Comparison of ENCODE assay signal across 31 cellular contexts in the genomic region with DNA sequence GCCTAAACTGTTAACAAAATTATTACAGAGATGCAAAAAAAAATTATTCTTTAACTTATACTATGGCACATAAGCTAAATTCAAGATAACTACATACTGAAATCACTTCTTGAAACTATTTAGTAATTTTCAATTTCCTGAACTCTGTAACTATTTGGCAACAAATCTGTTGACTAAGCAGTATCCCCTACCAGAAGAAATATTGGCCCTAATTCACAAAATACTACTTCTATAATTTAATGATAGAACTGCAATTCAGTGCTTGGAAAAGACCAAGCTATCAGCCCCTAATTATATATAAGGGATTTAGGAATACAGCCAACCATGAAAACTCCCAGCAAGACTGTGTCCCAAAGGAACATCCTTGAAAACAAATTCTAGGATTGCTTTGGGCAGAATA.
"Had no signal": no experiment of that assay in that cellular context is flagged by ENCODE, and none has a peak within 500 bp of the region (broad histone marks: within the 10 kb centered on the region; RNA-seq: fewer than 3 reads in every experiment).

No MANE protein-coding gene starts in this region.

- H3K4me1 Mint-ChIP-seq: activated CD4-positive, alpha-beta T cell treated with anti-CD3 and anti-CD28 coated beads, Interleukin-2, amount 10 ng/mL, durations not matched to agents 24 days and 14 days; activated CD8-positive, alpha-beta memory T cell treated with anti-CD3 and anti-CD28 coated beads, Interleukin-2, amount 10 ng/mL, durations not matched to agents 7 days and 5 days; central memory CD8-positive, alpha-beta T cell; endodermal cell had no signal

- H3K27ac Mint-ChIP-seq: activated CD4-positive, alpha-beta memory T cell treated with anti-CD3 and anti-CD28 coated beads for 36 hours; activated CD4-positive, alpha-beta T cell treated with anti-CD3 and anti-CD28 coated beads for 36 hours; activated CD4-positive, alpha-beta T cell treated with anti-CD3 and anti-CD28 coated beads, Interleukin-2, amount 10 ng/mL, durations not matched to agents 24 days and 14 days; activated CD8-positive, alpha-beta memory T cell treated with anti-CD3 and anti-CD28 coated beads, Interleukin-2, amount 10 ng/mL, durations not matched to agents 7 days and 5 days; activated CD8-positive, alpha-beta T cell treated with anti-CD3 and anti-CD28 coated beads, Interleukin-2, amount 10 ng/mL, durations not matched to agents 7 days and 5 days; activated naive CD8-positive, alpha-beta T cell; dendritic cell treated with granulocyte-macrophage colony-stimulating factor and Interleukin-4, amounts not matched to agents 40 ng/mL and 50 ng/mL, for 4 days; endodermal cell had no signal

- H3K4me3 ChIP-seq: coronary artery, dorsolateral prefrontal cortex had no signal

- H3K4me3 Mint-ChIP-seq: activated CD4-positive, alpha-beta memory T cell treated with anti-CD3 and anti-CD28 coated beads for 36 hours; activated CD4-positive, alpha-beta T cell treated with anti-CD3 and anti-CD28 coated beads for 36 hours; activated CD4-positive, alpha-beta T cell treated with anti-CD3 and anti-CD28 coated beads, Interleukin-2, amount 10 ng/mL, durations not matched to agents 24 days and 14 days; activated CD8-positive, alpha-beta memory T cell treated with anti-CD3 and anti-CD28 coated beads, Interleukin-2, amount 10 ng/mL, durations not matched to agents 7 days and 5 days; activated CD8-positive, alpha-beta T cell treated with anti-CD3 and anti-CD28 coated beads, Interleukin-2, amount 10 ng/mL, durations not matched to agents 7 days and 5 days; activated naive CD8-positive, alpha-beta T cell; activated T-cell treated with anti-CD3 and anti-CD28 coated beads, Interleukin-2, amount 50 U/mL, for 24 hours; central memory CD8-positive, alpha-beta T cell; dendritic cell treated with granulocyte-macrophage colony-stimulating factor and Interleukin-4, amounts not matched to agents 40 ng/mL and 50 ng/mL, for 4 days; endodermal cell had no signal

- H3K36me3 Mint-ChIP-seq: activated CD4-positive, alpha-beta memory T cell treated with anti-CD3 and anti-CD28 coated beads for 36 hours; activated CD8-positive, alpha-beta memory T cell treated with anti-CD3 and anti-CD28 coated beads, Interleukin-2, amount 10 ng/mL, durations not matched to agents 7 days and 5 days; activated naive CD8-positive, alpha-beta T cell had no signal

- H3K27me3 Mint-ChIP-seq: activated naive CD8-positive, alpha-beta T cell; activated T-cell treated with anti-CD3 and anti-CD28 coated beads, Interleukin-2, amount 50 U/mL, for 24 hours; dendritic cell treated with granulocyte-macrophage colony-stimulating factor and Interleukin-4, amounts not matched to agents 40 ng/mL and 50 ng/mL, for 4 days had no signal

- H3K9me3 Mint-ChIP-seq: activated CD4-positive, alpha-beta memory T cell treated with anti-CD3 and anti-CD28 coated beads for 36 hours; activated CD4-positive, alpha-beta T cell treated with anti-CD3 and anti-CD28 coated beads, Interleukin-2, amount 10 ng/mL, durations not matched to agents 24 days and 14 days; activated T-cell treated with anti-CD3 and anti-CD28 coated beads, Interleukin-2, amount 50 U/mL, for 24 hours; activated T-helper 17 cell treated with anti-CD3 and anti-CD28 coated beads, Interleukin-2, amount 50 U/mL, for 72 hours; central memory CD8-positive, alpha-beta T cell; dendritic cell treated with granulocyte-macrophage colony-stimulating factor and Interleukin-4, amounts not matched to agents 40 ng/mL and 50 ng/mL, for 4 days; endodermal cell had no signal

- H3K36me3 ChIP-seq: brain microvascular endothelial cell had no signal

- DNase-seq: activated CD4-positive, alpha-beta memory T cell treated with anti-CD3 and anti-CD28 coated beads for 36 hours; activated CD4-positive, alpha-beta T cell treated with anti-CD3 and anti-CD28 coated beads for 36 hours; activated CD4-positive, alpha-beta T cell treated with anti-CD3 and anti-CD28 coated beads, Interleukin-2, amount 10 ng/mL, durations not matched to agents 24 days and 14 days; activated CD4-positive, CD25-positive, alpha-beta regulatory T cell; activated CD4-positive, CD25-positive, alpha-beta regulatory T cell treated with anti-CD3 and anti-CD28 coated beads, Interleukin-2, amount 50 U/mL, for 72 hours; activated CD8-positive, alpha-beta memory T cell treated with anti-CD3 and anti-CD28 coated beads, Interleukin-2, amount 10 ng/mL, durations not matched to agents 7 days and 5 days; activated CD8-positive, alpha-beta memory T cell treated with anti-CD3 and anti-CD28 coated beads, Interleukin-2, amount 50 U/mL, for 4 hours; activated CD8-positive, alpha-beta T cell treated with anti-CD3 and anti-CD28 coated beads, Interleukin-2, amount 10 ng/mL, durations not matched to agents 7 days and 5 days; activated effector memory CD4-positive, alpha-beta T cell treated with Interleukin-2 at 50 U/mL for 16 hours; activated gamma-delta T cell treated with Interleukin-2 at 50 U/mL for 16 hours; activated naive CD4-positive, alpha-beta T cell treated with anti-CD3 and anti-CD28 coated beads, Interleukin-2, amount 50 U/mL, for 16 hours; activated naive CD4-positive, alpha-beta T cell treated with Interleukin-2 at 50 U/mL for 16 hours; activated T-cell treated with anti-CD3 and anti-CD28 coated beads, Interleukin-2, amount 50 U/mL, for 24 hours; amniotic stem cell; anterior cingulate cortex; brain microvascular endothelial cell; dorsolateral prefrontal cortex; effector memory CD4-positive, alpha-beta T cell; endodermal cell; foreskin fibroblast; head of caudate nucleus; T-helper 2 cell had no signal

- FAIRE-seq: astrocyte, bronchial epithelial cell, frontal cortex had no signal

- H3K27me3 ChIP-seq: brain microvascular endothelial cell, dorsolateral prefrontal cortex had no signal

- H3K27ac ChIP-seq: brain microvascular endothelial cell, coronary artery, dorsolateral prefrontal cortex had no signal

- ATAC-seq: activated CD8-positive, alpha-beta memory T cell treated with anti-CD3 and anti-CD28 coated beads, Interleukin-2, amount 10 ng/mL, durations not matched to agents 7 days and 5 days; activated CD8-positive, alpha-beta T cell treated with anti-CD3 and anti-CD28 coated beads, Interleukin-2, amount 10 ng/mL, durations not matched to agents 7 days and 5 days; esophagus mucosa had no signal
